In genomic region chr2:85888020-85888744, GRCh38 we compare ENCODE assay signal across 8 cellular contexts. TPM values are rescaled to one million over a fixed set of nuclear protein-coding genes. Genes with fewer than 3 reads are reported as not detected.
DNase-seq lines count a peak whose midpoint lies in the region; ATAC-seq and TF ChIP-seq lines count a peak whose summit lies in the region.

No MANE protein-coding gene starts in this region.

- in situ Hi-C loops in astrocyte of the spinal cord (cut with HindIII; ENCODE audit: low sequenced_read_pairs) = no loop called here

- H3K4me2 ChIP-seq in BLaER1 = peak overlapping the region; percentile 100

- peak overlapping the region; percentile 70 to 93 for H3K27ac Mint-ChIP-seq in T-cell

- H3K4me1 Mint-ChIP-seq in T-cell = peaks cover 69 to 73% (median 72%) of the 10 kb centered on the region in 3 donors

- H3K4me3 ChIP-seq in BLaER1 (peak overlapping the region; percentile 93), astrocyte of the spinal cord (ENCODE audit: low read depth, low read length) (peak overlapping the region; percentile 62), kidney epithelial cell (ENCODE audit: low read depth, low read length) (peak overlapping the region; percentile 65)

- CTCF ChIA-PET in T-cell (lab: Charles Lee) = interaction anchor here (0.8 to 7.2 kb wide), 15 partner anchors 10 to 218 kb away, joined by 3 to 59 read pairs (median 10); partner anchors contain the start of genes POLR1A (in 1 of the 2) and PTCD3 (in 1 of the 2)

- TF ChIP-seq CTCF in astrocyte of the spinal cord (IDR thresholded peaks at IDR 0.05; ENCODE audit: low read depth, low read length) (no peak), kidney epithelial cell (IDR thresholded peaks at IDR 0.05; ENCODE audit: insufficient read depth, low read length, poor library complexity, severe bottlenecking) (no peak)

- H3K36me3 ChIP-seq in BLaER1 (no peaks in the 10 kb centered on the region), kidney epithelial cell (ENCODE audit: control insufficient read depth, insufficient read depth, low read length) (no peaks in the 10 kb centered on the region)

- peaks cover 53% of the 10 kb centered on the region for H3K4me1 ChIP-seq in BLaER1

- no peaks in the 10 kb centered on the region; the same call in 1 of the 2 replicates for H3K27me3 ChIP-seq in BLaER1
- H3K27me3 ChIP-seq in kidney epithelial cell (ENCODE audit: control insufficient read depth, insufficient read depth, low read length) = no peaks in the 10 kb centered on the region

- ATAC-seq in GM21723 (IDR thresholded peaks at IDR 0.05; ENCODE audit: unreplicated experiment) (peak; percentile 16), T-cell (replicated peaks in 1 of 4) (peak; percentile 7 to 23 (median 18)), GM18870 (IDR thresholded peaks at IDR 0.05; ENCODE audit: unreplicated experiment) (no peak)

- peak overlapping the region; percentile 68 for H3K27ac ChIP-seq in BLaER1

- POLR2A ChIA-PET in T-cell (lab: Charles Lee) = interaction anchor here (0.5 to 1.6 kb wide), 4 partner anchors 148 to 964 kb away, joined by 3 to 5 read pairs (median 4); no protein-coding TSS in a partner anchor

- H3K9me3 ChIP-seq in BLaER1 = peaks cover 7% of the 10 kb centered on the region

- H4K20me1 ChIP-seq in BLaER1 = peaks cover 21% of the 10 kb centered on the region; the same call in 1 of the 2 replicates

- H3K27me3 Mint-ChIP-seq in T-cell = no peaks in the 10 kb centered on the region

- H3K36me3 Mint-ChIP-seq in T-cell = peaks cover 4% of the 10 kb centered on the region

- DNase-seq in T-cell (peak in 30 of 34 experiments; percentile 4 to 50 (median 24)), astrocyte of the spinal cord (ENCODE audit: low read depth, low spot score) (no peak), kidney epithelial cell (ENCODE audit: low read depth) (no peak), LoVo (ENCODE audit: low spot score) (no peak)
- peak; percentile 30 to 31 for DNase-seq in stimulated activated CD4-positive, alpha-beta T cell treated with anti-CD3 and anti-CD28 coated beads, Interleukin-2, amount 100 ng/mL, for 48 hours

- no peaks in the 10 kb centered on the region for H3K9me3 Mint-ChIP-seq in T-cell

- peak overlapping the region; percentile 90 to 95 (median 92) for H3K4me3 Mint-ChIP-seq in T-cell

- peak overlapping the region; percentile 81 for H3K9ac ChIP-seq in BLaER1

RNA-seq across cellular contexts. Expression of gene ST3GAL5, which starts 0.6 kb away (rescaled TPM):
- total RNA-seq in T-cell (10 to 100 TPM; 22.8 to 56.2 (median 31.9) TPM), kidney epithelial cell (3.0 and 3.8 TPM in 2 replicates)

Comparison
In these comparisons a context has a peak if more than half of its experiments do, and no peak if none do; other contexts are left out.
1. DNase-seq: peak in T-cell (30 of 34) and stimulated activated CD4-positive, alpha-beta T cell treated with anti-CD3 and anti-CD28 coated beads, Interleukin-2, amount 100 ng/mL, for 48 hours (2 of 2); none in astrocyte of the spinal cord (single experiment), kidney epithelial cell (single experiment) and LoVo (single experiment).
2. Peak in every context shown above with its lines, with median percentiles within 50 percentile points of each other: H3K4me3 ChIP-seq.